In genomic region chr3:32794487-32795308, GRCh38 we compare ENCODE assay signal across 1 cellular context.
A peak's percentile ranks its signal among the peaks of the same experiment; 100 is the strongest.
TF ChIP-seq lines count a peak whose summit lies in the region.

No MANE protein-coding gene starts in this region.

TF ChIP-seq in HepG2, 621 proteins besides CTCF, POLR2A, EP300 and RAD21 (continued from another document and continues in another):
- peak; percentile 52; the same call in 1 of the 2 replicates for TF ChIP-seq AHDC1 (CRISPR knock-in tag; IDR thresholded peaks at IDR 0.05; ENCODE audit: borderline replicate concordance)
- peak; percentile 40; the same call in 1 of the 2 replicates for TF ChIP-seq PRDM15 (CRISPR knock-in tag; IDR thresholded peaks at IDR 0.05)
- TF ChIP-seq ZNF768 (CRISPR knock-in tag; IDR thresholded peaks at IDR 0.05), result no peak
- TF ChIP-seq TAF1 (CRISPR knock-in tag; IDR thresholded peaks at IDR 0.05), result no peak
- no peak for TF ChIP-seq TRIM22 (IDR thresholded peaks at IDR 0.05)
- TF ChIP-seq ZNF33A (CRISPR knock-in tag; IDR thresholded peaks at IDR 0.05; ENCODE audit: borderline replicate concordance), result no peak
- 0 out of 2 replicates have a peak, but pooled peaks have one; percentile 60 for TF ChIP-seq ZBTB26 (CRISPR knock-in tag; IDR thresholded peaks at IDR 0.05; ENCODE audit: borderline replicate concordance)
- TF ChIP-seq MYC (CRISPR knock-in tag; IDR thresholded peaks at IDR 0.05; ENCODE audit: borderline replicate concordance), result peak; percentile 68; the same call in 1 of the 2 replicates
- no peak for TF ChIP-seq SETDB1 (CRISPR knock-in tag; IDR thresholded peaks at IDR 0.05; ENCODE audit: borderline replicate concordance)
- no peak for TF ChIP-seq FOXK2 (IDR thresholded peaks at IDR 0.05)
- TF ChIP-seq ZFP82 (CRISPR knock-in tag; IDR thresholded peaks at IDR 0.05; ENCODE audit: borderline replicate concordance), result no peak
- no peak for TF ChIP-seq MAZ (IDR thresholded peaks at IDR 0.05; ENCODE audit: borderline replicate concordance, low read depth, low read length)
- TF ChIP-seq MAZ (CRISPR knock-in tag; IDR thresholded peaks at IDR 0.05; ENCODE audit: low read depth), result no peak
- TF ChIP-seq WIZ (CRISPR knock-in tag; IDR thresholded peaks at IDR 0.05), result 0 out of 2 replicates have a peak, but pooled peaks have one; percentile 28
- no peak for TF ChIP-seq SRF (IDR thresholded peaks at IDR 0.05; ENCODE audit: low read depth, low read length)
- no peak for TF ChIP-seq SP2 (CRISPR knock-in tag; IDR thresholded peaks at IDR 0.05)
- TF ChIP-seq ISL2 (CRISPR knock-in tag; IDR thresholded peaks at IDR 0.05), result peak; percentile 79
- TF ChIP-seq MEIS1 (CRISPR knock-in tag; IDR thresholded peaks at IDR 0.05; ENCODE audit: borderline replicate concordance), result peak; percentile 74; the same call in 1 of the 2 replicates
- peak; percentile 22; the same call in 1 of the 2 replicates for TF ChIP-seq GATAD1 (CRISPR knock-in tag; IDR thresholded peaks at IDR 0.05)
- peak; percentile 27; the same call in 1 of the 2 replicates for TF ChIP-seq MNT (IDR thresholded peaks at IDR 0.05)
- no peak for TF ChIP-seq ZNF274 (CRISPR knock-in tag; IDR thresholded peaks at IDR 0.05)
- peak; percentile 64 for TF ChIP-seq ZFX (CRISPR knock-in tag; IDR thresholded peaks at IDR 0.05; ENCODE audit: low read depth)
- no peak for TF ChIP-seq GPN1 (CRISPR knock-in tag; IDR thresholded peaks at IDR 0.05; ENCODE audit: borderline replicate concordance)
- no peak for TF ChIP-seq ZNF318 (CRISPR knock-in tag; IDR thresholded peaks at IDR 0.05)
- no peak for TF ChIP-seq HNRNPL (IDR thresholded peaks at IDR 0.05; ENCODE audit: low read depth, low read length)
- no peak for TF ChIP-seq ZNF251 (CRISPR knock-in tag; IDR thresholded peaks at IDR 0.05)
- no peak for TF ChIP-seq ZNF883 (CRISPR knock-in tag; IDR thresholded peaks at IDR 0.05; ENCODE audit: not compliant biosample characterization)
- peak; percentile 51; the same call in 1 of the 2 replicates for TF ChIP-seq HMG20A (CRISPR knock-in tag; IDR thresholded peaks at IDR 0.05; ENCODE audit: borderline replicate concordance)
- TF ChIP-seq ZFYVE20 (CRISPR knock-in tag; IDR thresholded peaks at IDR 0.05; ENCODE audit: borderline replicate concordance, low read depth), result no peak
- TF ChIP-seq RBFOX2 (IDR thresholded peaks at IDR 0.05; ENCODE audit: low read depth, low read length), result no peak
- TF ChIP-seq TAF15 (IDR thresholded peaks at IDR 0.05; ENCODE audit: low read depth, low read length, poor library complexity, severe bottlenecking), result no peak
- TF ChIP-seq E2F2 (CRISPR knock-in tag; IDR thresholded peaks at IDR 0.05; ENCODE audit: borderline replicate concordance), result no peak
- no peak for TF ChIP-seq ZNF354B (CRISPR knock-in tag; IDR thresholded peaks at IDR 0.05)
- TF ChIP-seq EEA1 (CRISPR knock-in tag; IDR thresholded peaks at IDR 0.05; ENCODE audit: borderline replicate concordance), result 0 out of 2 replicates have a peak, but pooled peaks have one; percentile 51
